Comparison of ENCODE assay signal across 16 cellular contexts in genomic region chr6:106733386-106733785, GRCh38.
A peak's percentile ranks its signal among the peaks of the same experiment; 100 is the strongest.
DNase-seq lines count a peak whose midpoint lies in the region; ATAC-seq and TF ChIP-seq lines count a peak whose summit lies in the region.
"Had no signal": no experiment of that assay in that cellular context is flagged by ENCODE, and none has a peak within 500 bp of the region (broad histone marks: within the 10 kb centered on the region; RNA-seq: fewer than 3 reads in every experiment).

No MANE protein-coding gene starts in this region.

- WGBS in endodermal cell (ENCODE audit: insufficient coverage in 1 of 2, insufficient read length in 1 of 2), 2 experiments, result 93 to 98% methylated on average over 2 of the region's 2 CpGs
- WGBS in right lobe of liver (ENCODE audit: insufficient coverage, low coverage, low lambda C conversion rate, missing lambda C conversion rate), result 89% methylated on average over 2 of the region's 2 CpGs

- TF ChIP-seq CTCF in DOHH2 (IDR thresholded peaks at IDR 0.05; ENCODE audit: low read depth, low read length, poor library complexity, severe bottlenecking) (no peak), OCI-LY1 (IDR thresholded peaks at IDR 0.05; ENCODE audit: low read length) (no peak), endodermal cell (conservative IDR thresholded peaks at IDR 0.05) (no peak), right lobe of liver (IDR thresholded peaks at IDR 0.05) (no peak)

- intact Hi-C loops in right lobe of liver (cut with DNase I), result no loop called here

- no peaks in the 10 kb centered on the region for H3K36me3 Mint-ChIP-seq in endodermal cell (ENCODE audit: low read depth)

- H3K27me3 ChIP-seq in DOHH2 (ENCODE audit: control insufficient read depth, low read length) (no peaks in the 10 kb centered on the region), OCI-LY1 (ENCODE audit: insufficient read depth, low read length) (no peaks in the 10 kb centered on the region), mucosa of rectum (ENCODE audit: control insufficient read depth in 2 of 2, insufficient read depth in 2 of 2, low read length in 2 of 2) (no peaks in the 10 kb centered on the region), endodermal cell (ENCODE audit: control insufficient read depth, insufficient read depth, low read length, poor library complexity, severe bottlenecking) (no peaks in the 10 kb centered on the region), right lobe of liver (no peaks in the 10 kb centered on the region)

- peaks cover 90% of the 10 kb centered on the region for H3K4me1 ChIP-seq in DOHH2 (ENCODE audit: control insufficient read depth, low read length)
- peaks cover 89% of the 10 kb centered on the region for H3K4me1 ChIP-seq in OCI-LY1 (ENCODE audit: insufficient read depth, low read length, severe bottlenecking)
- H3K4me1 ChIP-seq in mucosa of rectum (ENCODE audit: control insufficient read depth in 2 of 2, insufficient read depth in 2 of 2, low read length in 2 of 2), result peaks cover 21 to 30% of the 10 kb centered on the region in 2 donors
- H3K4me1 ChIP-seq in endodermal cell (ENCODE audit: control insufficient read depth, insufficient read depth, low read length), result no peaks in the 10 kb centered on the region
- peaks cover 0 to 58% (median 21%) of the 10 kb centered on the region in 4 donors for H3K4me1 ChIP-seq in right lobe of liver

- H3K9ac ChIP-seq in OCI-LY1 (ENCODE audit: low read length) (peak overlapping the region; percentile 54), mucosa of rectum (ENCODE audit: low read depth in 1 of 2, low read length in 2 of 2) (no peak overlapping the region), endodermal cell (ENCODE audit: extremely low read depth, low read length, poor library complexity, severe bottlenecking) (no peak overlapping the region)
- H3K9ac ChIP-seq: GM23248 had no signal

- H3K4me3 ChIP-seq in DOHH2 (ENCODE audit: low read length) (peak overlapping the region; percentile 54), OCI-LY1 (ENCODE audit: low read depth, low read length, poor library complexity, severe bottlenecking) (peak overlapping the region; percentile 7), mucosa of rectum (ENCODE audit: low read length in 2 of 2) (no peak overlapping the region), endodermal cell (ENCODE audit: low read length) (no peak overlapping the region), right lobe of liver (no peak overlapping the region)
- H3K4me3 ChIP-seq: GM23248 had no signal

- H3K4me2 ChIP-seq in DOHH2 (ENCODE audit: low read length), result peak overlapping the region; percentile 66
- H3K4me2 ChIP-seq in OCI-LY1 (ENCODE audit: low read length), result peak overlapping the region; percentile 61

- peak; percentile 22 for ATAC-seq in esophagus mucosa
- ATAC-seq in right lobe of liver, result no peak

- H3K79me2 ChIP-seq in DOHH2 (ENCODE audit: control insufficient read depth, low read length), result peaks cover 49% of the 10 kb centered on the region
- no peaks in the 10 kb centered on the region for H3K79me2 ChIP-seq in OCI-LY1 (ENCODE audit: insufficient read depth, low read length)

- TF ChIP-seq POLR2A in right lobe of liver (IDR thresholded peaks at IDR 0.05), result no peak

- H4K20me1 ChIP-seq in DOHH2 (ENCODE audit: control insufficient read depth, insufficient read depth, low read depth, low read length), result no peaks in the 10 kb centered on the region
- H4K20me1 ChIP-seq in OCI-LY1 (ENCODE audit: insufficient read depth, low read length), result no peaks in the 10 kb centered on the region

- H3F3A ChIP-seq in DOHH2 (ENCODE audit: control insufficient read depth, insufficient read depth) (peaks cover 14% of the 10 kb centered on the region), OCI-LY1 (ENCODE audit: insufficient read depth, low read length) (no peaks in the 10 kb centered on the region)

- no peaks in the 10 kb centered on the region for H3K9me3 ChIP-seq in DOHH2 (ENCODE audit: control insufficient read depth, insufficient read depth, low read length)
- no peaks in the 10 kb centered on the region for H3K9me3 ChIP-seq in OCI-LY1 (ENCODE audit: low read length)
- peaks cover 0 to 2% of the 10 kb centered on the region in 2 donors for H3K9me3 ChIP-seq in mucosa of rectum (ENCODE audit: control insufficient read depth in 2 of 2, low read length in 2 of 2)
- H3K9me3 ChIP-seq in endodermal cell (ENCODE audit: control insufficient read depth, low read length), result peaks cover 17% of the 10 kb centered on the region
- no peaks in the 10 kb centered on the region for H3K9me3 ChIP-seq in right lobe of liver

- H3K36me3 ChIP-seq in DOHH2 (ENCODE audit: control insufficient read depth, low read length), result peaks cover 17% of the 10 kb centered on the region
- H3K36me3 ChIP-seq in OCI-LY1 (ENCODE audit: insufficient read depth, low read length), result no peaks in the 10 kb centered on the region
- H3K36me3 ChIP-seq in mucosa of rectum (ENCODE audit: control insufficient read depth in 2 of 2, insufficient read depth in 2 of 2, low read length in 2 of 2), result no peaks in the 10 kb centered on the region
- H3K36me3 ChIP-seq in endodermal cell (ENCODE audit: control insufficient read depth, insufficient read depth, low read length), result no peaks in the 10 kb centered on the region
- H3K36me3 ChIP-seq in right lobe of liver, result no peaks in the 10 kb centered on the region

- peaks cover 4% of the 10 kb centered on the region for H3K4me1 Mint-ChIP-seq in endodermal cell

- H3K27ac ChIP-seq in DOHH2 (ENCODE audit: low read depth, low read length), result peak overlapping the region; percentile 88
- peak overlapping the region; percentile 96 for H3K27ac ChIP-seq in OCI-LY1 (ENCODE audit: low read depth, low read length, poor library complexity, severe bottlenecking)
- peak overlapping the region; percentile 44 to 69 for H3K27ac ChIP-seq in mucosa of rectum (ENCODE audit: low read depth in 2 of 2, low read length in 2 of 2)
- no peak overlapping the region for H3K27ac ChIP-seq in endodermal cell (ENCODE audit: low read depth, low read length)
- no peak overlapping the region for H3K27ac ChIP-seq in right lobe of liver
- H3K27ac ChIP-seq: GM23248, HL-60 had no signal

- H3K9me2 ChIP-seq in DOHH2 (replicated peaks; ENCODE audit: control insufficient read depth, low read length), result no peaks in the 10 kb centered on the region
- no peaks in the 10 kb centered on the region for H3K9me2 ChIP-seq in OCI-LY1 (ENCODE audit: low read depth, low read length)

- DNase-seq in endodermal cell, result no peak
- no peak for DNase-seq in right lobe of liver
- no peak for DNase-seq in activated CD4-positive, alpha-beta T cell treated with anti-CD3 and anti-CD28 coated beads for 4 hours
- DNase-seq: C1 segment of cervical spinal cord; Calu3; CD4-positive, alpha-beta T cell; DMS79; EL; GM23248; H7 had no signal

- H2AFZ ChIP-seq in OCI-LY1 (ENCODE audit: low read length), result peak overlapping the region; percentile 50; the same call in 1 of the 2 replicates
- H2AFZ ChIP-seq: GM23248 had no signal

- H3K4me3 Mint-ChIP-seq in endodermal cell, result no peak overlapping the region
- H3K4me3 Mint-ChIP-seq: B cell; CD4-positive, alpha-beta T cell had no signal

- peaks cover 18% of the 10 kb centered on the region for H3K9me3 Mint-ChIP-seq in endodermal cell
- H3K9me3 Mint-ChIP-seq: CD4-positive, alpha-beta T cell had no signal

- no peaks in the 10 kb centered on the region for H3K27me3 Mint-ChIP-seq in endodermal cell (ENCODE audit: insufficient read depth)
- H3K27me3 Mint-ChIP-seq: B cell had no signal

- H3K27ac Mint-ChIP-seq in endodermal cell, result no peak overlapping the region
- H3K27ac Mint-ChIP-seq: B cell; CD4-positive, alpha-beta T cell had no signal

Comparison
In these comparisons a context has a peak if more than half of its experiments do, and no peak if none do; other contexts are left out.
1. H3K27ac ChIP-seq: peak in DOHH2 (single experiment), OCI-LY1 (single experiment) and mucosa of rectum (2 of 2); none in endodermal cell (single experiment) and right lobe of liver (0 of 3).
2. H3K4me3 ChIP-seq: peak in DOHH2 (single experiment) and OCI-LY1 (single experiment); none in mucosa of rectum (0 of 2), endodermal cell (single experiment) and right lobe of liver (0 of 3).